ENCODE assay signal across 8 cellular contexts in genomic region chr20:23357767-23358562, GRCh38. TPM values are rescaled to one million over a fixed set of nuclear protein-coding genes. Genes with fewer than 3 reads are reported as not detected.
DNase-seq lines count a peak whose midpoint lies in the region; ATAC-seq and TF ChIP-seq lines count a peak whose summit lies in the region.

No MANE protein-coding gene starts in this region.

- ATAC-seq in DND-41 (ENCODE audit: insufficient read depth, low read depth) (peak; percentile 85), GM21825 (IDR thresholded peaks at IDR 0.05; ENCODE audit: unreplicated experiment) (peak; percentile 69)

- under 1% methylated on average over 16 of the region's 71 CpGs for WGBS in esophagus muscularis mucosa

- intact Hi-C loops in esophagus muscularis mucosa (cut with DNase I) = no loop called here

- H3K9ac ChIP-seq in DND-41 (ENCODE audit: low read depth, low read length) (peak overlapping the region; percentile 86), muscle layer of colon (ENCODE audit: low read length) (peak overlapping the region; percentile 78)

- peak overlapping the region; percentile 49 to 90 for H3K4me3 ChIP-seq in DND-41 (ENCODE audit: low read depth in 1 of 2, low read length in 2 of 2)
- peak overlapping the region; percentile 60 to 79 (median 66) for H3K4me3 ChIP-seq in Peyer's patch
- H3K4me3 ChIP-seq in esophagus muscularis mucosa = peak overlapping the region; percentile 60 to 79 (median 72)
- peak overlapping the region; percentile 72 to 81 for H3K4me3 ChIP-seq in muscle layer of colon (ENCODE audit: low read depth in 1 of 2, low read length in 2 of 2)

- H3K27me3 ChIP-seq in DND-41 (ENCODE audit: insufficient read depth, low read length, poor library complexity) = no peaks in the 10 kb centered on the region
- H3K27me3 ChIP-seq in Peyer's patch = no peaks in the 10 kb centered on the region
- H3K27me3 ChIP-seq in esophagus muscularis mucosa = no peaks in the 10 kb centered on the region
- no peaks in the 10 kb centered on the region for H3K27me3 ChIP-seq in muscle layer of colon (ENCODE audit: control insufficient read depth in 1 of 2, insufficient read depth in 2 of 2, low read length in 2 of 2)

- peaks cover 34% of the 10 kb centered on the region for H3K36me3 ChIP-seq in DND-41 (ENCODE audit: insufficient read depth, low read length)
- peaks cover 32% of the 10 kb centered on the region for H3K36me3 ChIP-seq in KOPT-K1 (ENCODE audit: insufficient read depth, low read length)
- H3K36me3 ChIP-seq in Peyer's patch = peaks cover 0 to 16% (median 0%) of the 10 kb centered on the region in 3 donors
- H3K36me3 ChIP-seq in esophagus muscularis mucosa = peaks cover 10 to 26% (median 20%) of the 10 kb centered on the region in 4 donors
- H3K36me3 ChIP-seq in muscle layer of colon (ENCODE audit: insufficient read depth, low read length) = peaks cover 14% of the 10 kb centered on the region

- peak overlapping the region; percentile 99 for H2AFZ ChIP-seq in DND-41 (ENCODE audit: low read depth, low read length)

- H3K27ac ChIP-seq in DND-41 (ENCODE audit: low read length) (peak overlapping the region; percentile 86), KOPT-K1 (ENCODE audit: low read depth, low read length, poor library complexity, severe bottlenecking) (peak overlapping the region; percentile 68), Peyer's patch (peak overlapping the region; percentile 93 to 96 (median 94)), esophagus muscularis mucosa (replicated peaks in 1 of 4) (peak overlapping the region; percentile 93 to 97 (median 97)), muscle layer of colon (ENCODE audit: low read depth, low read length) (peak overlapping the region; percentile 92)

- peaks cover 51% of the 10 kb centered on the region for H3K79me2 ChIP-seq in DND-41 (ENCODE audit: insufficient read depth, low read length)

- peak overlapping the region; percentile 85 for H3K4me2 ChIP-seq in DND-41 (ENCODE audit: insufficient read depth, low read length)

- peak; percentile 14 for TF ChIP-seq EP300 in esophagus muscularis mucosa (IDR thresholded peaks at IDR 0.05)

- TF ChIP-seq CTCF in DND-41 (IDR thresholded peaks at IDR 0.05; ENCODE audit: borderline replicate concordance, extremely low read depth, low read length, poor library complexity, severe bottlenecking) (peak; percentile 29), Peyer's patch (IDR thresholded peaks at IDR 0.05) (peak in 4 of 6 experiments; percentile 4 to 14 (median 9)), esophagus muscularis mucosa (IDR thresholded peaks at IDR 0.05) (peak in 1 of 3 experiments; percentile 20)

- H3K9me3 ChIP-seq in DND-41 (ENCODE audit: insufficient read depth, low read length, severe bottlenecking) (no peaks in the 10 kb centered on the region), KOPT-K1 (ENCODE audit: insufficient read depth, low read length, poor library complexity, severe bottlenecking) (no peaks in the 10 kb centered on the region), Peyer's patch (no peaks in the 10 kb centered on the region), esophagus muscularis mucosa (no peaks in the 10 kb centered on the region), muscle layer of colon (ENCODE audit: low read length) (no peaks in the 10 kb centered on the region)

- peaks cover 72% of the 10 kb centered on the region for H3K4me1 ChIP-seq in DND-41 (ENCODE audit: insufficient read depth, low read length)
- H3K4me1 ChIP-seq in Peyer's patch = peaks cover 0 to 22% (median 6%) of the 10 kb centered on the region in 4 donors
- H3K4me1 ChIP-seq in esophagus muscularis mucosa = peaks cover 28 to 40% (median 35%) of the 10 kb centered on the region in 4 donors
- H3K4me1 ChIP-seq in muscle layer of colon (ENCODE audit: insufficient read depth, low read length) = peaks cover 29% of the 10 kb centered on the region

- TF ChIP-seq POLR2A in Peyer's patch (IDR thresholded peaks at IDR 0.05) (peak; percentile 51 to 80), esophagus muscularis mucosa (IDR thresholded peaks at IDR 0.05; ENCODE audit: low read depth) (peak; percentile 76)

- DNase-seq in DND-41 = peak; percentile 100
- DNase-seq in Peyer's patch = peak; percentile 100
- peak; percentile 99 for DNase-seq in activated T-helper 1 cell treated with Interleukin-2 at 50 U/mL for 16 hours (ENCODE audit: low read depth)
- DNase-seq in esophagus muscularis mucosa (ENCODE audit: extremely low spot score) = peak; percentile 100
- DNase-seq in stimulated activated CD8-positive, alpha-beta memory T cell treated with anti-CD3 and anti-CD28 coated beads, Interleukin-7, amount 100 ng/mL, for 1 hour (ENCODE audit: low read depth in 2 of 2) = peak; percentile 100

- peaks cover 38% of the 10 kb centered on the region for H4K20me1 ChIP-seq in DND-41 (ENCODE audit: insufficient read depth, low read length)

RNA-seq across cellular contexts. Expression of gene GZF1, which starts 4.0 kb away (rescaled TPM):
- total RNA-seq in Peyer's patch = 10 to 100 TPM in 1 of 4 donors, 1 to 10 TPM in 3; 5.8 to 14.5 (median 7.9) TPM
- 10 to 100 TPM; 10.4 to 22.8 (median 21.0) TPM for total RNA-seq in esophagus muscularis mucosa

RNA-seq across cellular contexts. Expression of gene NXT1, which starts 7.4 kb away (rescaled TPM):
- 10 to 100 TPM in 1 of 4 donors, 1 to 10 TPM in 3; 5.4 to 23.1 (median 7.9) TPM for total RNA-seq in Peyer's patch
- 10 to 100 TPM; 19.5 to 59.0 (median 27.4) TPM for total RNA-seq in esophagus muscularis mucosa

Comparison
In these comparisons a context has a peak if more than half of its experiments do, and no peak if none do; other contexts are left out.
1. Peak in every context shown above with its lines: DNase-seq, ATAC-seq, H3K4me3 ChIP-seq and H3K27ac ChIP-seq.